ENCODE assay signal across 8 cellular contexts in the genomic region with DNA sequence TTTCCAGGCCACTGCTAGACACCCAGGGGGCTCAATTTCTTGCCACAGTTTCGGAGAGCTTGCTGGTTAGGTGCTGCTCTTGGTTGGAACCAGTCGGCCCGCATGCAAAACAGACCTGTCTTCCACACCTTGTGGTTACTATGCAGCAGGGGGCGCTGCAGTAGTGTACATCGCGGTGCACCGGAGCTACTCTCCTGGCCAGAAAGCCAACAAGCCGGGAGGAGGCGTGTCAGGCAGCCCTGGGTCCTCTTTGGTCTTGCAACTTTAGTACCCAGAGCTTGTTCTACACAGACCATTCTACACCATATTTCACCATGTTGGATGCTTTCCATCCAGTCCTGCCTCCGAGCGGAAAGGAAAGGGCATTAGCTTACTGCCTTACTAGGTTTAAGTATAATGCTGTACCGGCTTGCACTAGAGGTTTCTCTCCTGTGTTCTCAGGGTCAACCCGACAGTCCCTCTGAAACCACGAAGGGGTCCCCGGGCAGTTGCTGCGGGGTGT. TPM values are rescaled to one million over a fixed set of nuclear protein-coding genes. Genes with fewer than 3 reads are reported as not detected.
DNase-seq lines count a peak whose midpoint lies in the region; ATAC-seq and TF ChIP-seq lines count a peak whose summit lies in the region.

No MANE protein-coding gene starts in this region.

- peaks cover 12% of the 10 kb centered on the region for H3K4me1 ChIP-seq in CD4-positive, alpha-beta memory T cell (ENCODE audit: insufficient read depth, low read length)
- peaks cover 16 to 19% of the 10 kb centered on the region in 2 donors for H3K4me1 ChIP-seq in duodenal mucosa (ENCODE audit: control insufficient read depth in 1 of 2, insufficient read depth in 2 of 2, low read length in 2 of 2)

- peak overlapping the region; percentile 61 to 85 for H3K4me3 ChIP-seq in CD4-positive, alpha-beta memory T cell (ENCODE audit: low read length in 2 of 2)
- peak overlapping the region; percentile 80 to 100 for H3K4me3 ChIP-seq in duodenal mucosa (ENCODE audit: low read depth in 1 of 2, low read length in 2 of 2)
- peak overlapping the region; percentile 97 for H3K4me3 ChIP-seq in lower leg skin (ENCODE audit: low read depth, poor library complexity, severe bottlenecking)

- H3K27me3 ChIP-seq in CD4-positive, alpha-beta memory T cell (ENCODE audit: insufficient read depth, low read length), result no peaks in the 10 kb centered on the region
- H3K27me3 ChIP-seq in duodenal mucosa (ENCODE audit: control insufficient read depth in 1 of 2, insufficient read depth in 2 of 2, low read length in 2 of 2), result no peaks in the 10 kb centered on the region

- no peaks in the 10 kb centered on the region for H3K9me3 ChIP-seq in CD4-positive, alpha-beta memory T cell (ENCODE audit: control insufficient read depth in 1 of 2, low read length in 2 of 2)
- no peaks in the 10 kb centered on the region for H3K9me3 ChIP-seq in duodenal mucosa (ENCODE audit: control insufficient read depth in 1 of 2, low read length in 2 of 2)

- peak overlapping the region; percentile 75 for H3K27ac ChIP-seq in CD4-positive, alpha-beta memory T cell (ENCODE audit: low read depth, low read length)
- peak overlapping the region; percentile 96 for H3K27ac ChIP-seq in duodenal mucosa (ENCODE audit: low read depth, low read length)

- peak overlapping the region; percentile 95 to 99 (median 96) for H3K27ac Mint-ChIP-seq in CD4-positive, alpha-beta memory T cell
- H3K27ac Mint-ChIP-seq in activated CD4-positive, alpha-beta memory T cell treated with anti-CD3 and anti-CD28 coated beads for 36 hours, result peak overlapping the region; percentile 75

- WGBS in lower leg skin, 2 donors, result 0 to 2% methylated on average over 11 to 16 of the region's 16 CpGs

- H3K36me3 Mint-ChIP-seq in CD4-positive, alpha-beta memory T cell, result peaks cover 0 to 10% of the 10 kb centered on the region in 2 donors
- H3K36me3 Mint-ChIP-seq in activated CD4-positive, alpha-beta memory T cell treated with anti-CD3 and anti-CD28 coated beads for 36 hours, result no peaks in the 10 kb centered on the region

- intact Hi-C loops in CD4-positive, alpha-beta memory T cell (cut with micrococcal nuclease), result loop anchor here (1.0 to 10.0 kb wide), 3 partner anchors 699 to 1823 kb away; no protein-coding TSS in a partner anchor
- intact Hi-C loops in activated CD4-positive, alpha-beta memory T cell treated with anti-CD3 and anti-CD28 coated beads for 36 hours (cut with micrococcal nuclease), result loop anchor here (1.0 to 10.0 kb wide), 10 partner anchors 38 to 1818 kb away; partner anchors contain the start of genes CCDC59 and METTL25
- intact Hi-C loops in lower leg skin (cut with DNase I; ENCODE audit: low total_unique reads), result no loop called here

- CTCF ChIA-PET in CD4-positive, alpha-beta memory T cell (lab: Charles Lee; ENCODE audit: partially characterized antibody), result interaction anchor here (0.7 to 4.2 kb wide), 25 partner anchors 10 to 1818 kb away, joined by 3 to 38 read pairs (median 4); partner anchors contain the start of genes CCDC59 and METTL25
- CTCF ChIA-PET in activated CD4-positive, alpha-beta memory T cell treated with anti-CD3 and anti-CD28 coated beads for 36 hours (lab: Charles Lee), result interaction anchor here (0.5 to 2.8 kb wide), 59 partner anchors 10 to 1818 kb away, joined by 3 to 33 read pairs (median 4); partner anchors contain the start of genes CCDC59 and METTL25

- H3K4me1 Mint-ChIP-seq in CD4-positive, alpha-beta memory T cell, result peaks cover 7 to 28% (median 17%) of the 10 kb centered on the region in 4 donors
- peaks cover 9% of the 10 kb centered on the region for H3K4me1 Mint-ChIP-seq in activated CD4-positive, alpha-beta memory T cell treated with anti-CD3 and anti-CD28 coated beads for 36 hours (ENCODE audit: low read depth)

- no peaks in the 10 kb centered on the region for H3K36me3 ChIP-seq in CD4-positive, alpha-beta memory T cell (ENCODE audit: insufficient read depth, low read length)
- H3K36me3 ChIP-seq in duodenal mucosa (ENCODE audit: control insufficient read depth in 1 of 2, insufficient read depth in 2 of 2, low read length in 2 of 2), result no peaks in the 10 kb centered on the region

- TF ChIP-seq CTCF in lower leg skin (IDR thresholded peaks at IDR 0.05), result peak in 1 of 3 donors; percentile 79

- DNase-seq in CD4-positive, alpha-beta memory T cell, result peak; percentile 85 to 90 (median 87)
- peak; percentile 95 for DNase-seq in NCI-H774 (lab: John Stamatoyannopoulos, UW)
- DNase-seq in activated CD4-positive, alpha-beta memory T cell treated with anti-CD3 and anti-CD28 coated beads for 36 hours, result peak; percentile 95
- peak; percentile 94 to 98 for DNase-seq in lower leg skin (ENCODE audit: low spot score in 2 of 2)
- peak; percentile 87 to 89 for DNase-seq in stimulated activated CD4-positive, alpha-beta T cell treated with anti-CD3 and anti-CD28 coated beads, Interleukin-4, amount 100 ng/mL, for 4 hours

- peak overlapping the region; percentile 93 to 100 (median 97) for H3K4me3 Mint-ChIP-seq in CD4-positive, alpha-beta memory T cell
- peak overlapping the region; percentile 86 for H3K4me3 Mint-ChIP-seq in activated CD4-positive, alpha-beta memory T cell treated with anti-CD3 and anti-CD28 coated beads for 36 hours

- peaks cover 11 to 13% of the 10 kb centered on the region in 2 donors for H3K27me3 Mint-ChIP-seq in CD4-positive, alpha-beta memory T cell
- peaks cover 5% of the 10 kb centered on the region for H3K27me3 Mint-ChIP-seq in activated CD4-positive, alpha-beta memory T cell treated with anti-CD3 and anti-CD28 coated beads for 36 hours

- POLR2A ChIA-PET in CD4-positive, alpha-beta memory T cell (lab: Charles Lee; ENCODE audit: partially characterized antibody), result interaction anchor here (1.0 to 1.2 kb wide), 3 partner anchors 50 to 329 kb away, joined by 3 to 4 read pairs (median 3); partner anchors contain the start of genes CCDC59 and METTL25
- POLR2A ChIA-PET in activated CD4-positive, alpha-beta memory T cell treated with anti-CD3 and anti-CD28 coated beads for 36 hours (lab: Charles Lee), result no interaction called here

- ATAC-seq in GM19455 (IDR thresholded peaks at IDR 0.05; ENCODE audit: unreplicated experiment) (peak; percentile 57), HG03575 (IDR thresholded peaks at IDR 0.05; ENCODE audit: extremely low read depth, insufficient number of reproducible peaks, low FRiP score, unreplicated experiment) (peak; percentile 59)

- H3K9me3 Mint-ChIP-seq in CD4-positive, alpha-beta memory T cell, result no peaks in the 10 kb centered on the region
- H3K9me3 Mint-ChIP-seq in activated CD4-positive, alpha-beta memory T cell treated with anti-CD3 and anti-CD28 coated beads for 36 hours, result no peaks in the 10 kb centered on the region

- no peak for TF ChIP-seq POLR2A in lower leg skin (IDR thresholded peaks at IDR 0.05)

- H3K9ac ChIP-seq in duodenal mucosa (ENCODE audit: low read depth in 1 of 2, low read length in 2 of 2), result peak overlapping the region; percentile 91 to 97

RNA-seq across cellular contexts. Expression of gene TMTC2, which starts 0.9 kb away (rescaled TPM):
- 1 to 10 TPM; 8.1 to 8.2 TPM for total RNA-seq in CD4-positive, alpha-beta memory T cell
- under 1 TPM; 0.09 to 0.36 TPM for polyA plus RNA-seq in CD4-positive, alpha-beta memory T cell
- total RNA-seq in activated CD4-positive, alpha-beta memory T cell treated with anti-CD3 and anti-CD28 coated beads for 36 hours, result 1 to 10 TPM; 2.6 to 3.4 TPM
- total RNA-seq in lower leg skin, result 10 to 100 TPM; 12.9 to 17.4 (median 14.5) TPM

Comparison
In these comparisons a context has a peak if more than half of its experiments do, and no peak if none do; other contexts are left out.
1. Peak in every context shown above with its lines: DNase-seq, ATAC-seq, H3K4me3 ChIP-seq and H3K27ac ChIP-seq.